ENCODE assay signal across 23 cellular contexts in genomic region chr2:9296559-9296958, GRCh38.
DNase-seq lines count a peak whose midpoint lies in the region; ATAC-seq and TF ChIP-seq lines count a peak whose summit lies in the region.
"Had no signal": no experiment of that assay in that cellular context is flagged by ENCODE, and none has a peak within 500 bp of the region (broad histone marks: within the 10 kb centered on the region; RNA-seq: fewer than 3 reads in every experiment).

No MANE protein-coding gene starts in this region.

- peaks cover 28% of the 10 kb centered on the region for H3K36me3 Mint-ChIP-seq in Calu3 (ENCODE audit: insufficient read depth, unreplicated experiment)
- H3K36me3 Mint-ChIP-seq in T-helper 17 cell (ENCODE audit: low read depth): no peaks in the 10 kb centered on the region
- H3K36me3 Mint-ChIP-seq in progenitor cell of endocrine pancreas (ENCODE audit: insufficient read depth): peaks cover 9% of the 10 kb centered on the region
- no peaks in the 10 kb centered on the region for H3K36me3 Mint-ChIP-seq in glutamatergic neuron (ENCODE audit: unreplicated experiment)
- H3K36me3 Mint-ChIP-seq: CD4-positive, CD25-positive, alpha-beta regulatory T cell had no signal

- no peak for TF ChIP-seq EP300 in esophagus muscularis mucosa (IDR thresholded peaks at IDR 0.05)

- CTCF ChIA-PET in Calu3 (lab: Charles Lee): no interaction called here

- H3K4me3 ChIP-seq in esophagus muscularis mucosa: no peak overlapping the region
- H3K4me3 ChIP-seq: BLaER1, MG63 had no signal

- DNase-seq in Calu3 (no peak), T-helper 17 cell (no peak), esophagus muscularis mucosa (ENCODE audit: extremely low spot score) (no peak), progenitor cell of endocrine pancreas (ENCODE audit: low spot score, unreplicated experiment) (no peak), NOMO-1 treated with dmso at 0.1 percent for 144 hours (lab: John Stamatoyannopoulos, UW; ENCODE audit: unreplicated experiment) (no peak), glutamatergic neuron (no peak), NCI-H1092 treated with DMSO at 0.1 percent for 48 hours (lab: John Stamatoyannopoulos, UW) (no peak), HT-29 (ENCODE audit: low spot score) (no peak)
- DNase-seq: CD4-positive, CD25-positive, alpha-beta regulatory T cell; DMS53; GOT3; HCEC 1CT; KBM-7; MG63; NCI-H2029; NCI-H446; NCI-H524 treated with DMSO at 0.1 percent for 48 hours; NCI-H82; NK-92 treated with Interleukin-12 subunit alpha and Interleukin-12 subunit beta, amount 100 ng/mL, for 24 hours; RPMI8226; SHP77 had no signal

- H3K9me3 Mint-ChIP-seq in Calu3 (ENCODE audit: low read depth, unreplicated experiment) (no peaks in the 10 kb centered on the region), progenitor cell of endocrine pancreas (ENCODE audit: low read depth) (no peaks in the 10 kb centered on the region), glutamatergic neuron (ENCODE audit: unreplicated experiment) (no peaks in the 10 kb centered on the region)
- H3K9me3 Mint-ChIP-seq: CD4-positive, CD25-positive, alpha-beta regulatory T cell had no signal

- TF ChIP-seq POLR2A in esophagus muscularis mucosa (IDR thresholded peaks at IDR 0.05; ENCODE audit: low read depth): no peak

- H3K4me1 Mint-ChIP-seq in Calu3 (ENCODE audit: low read depth, unreplicated experiment) (peaks cover 8% of the 10 kb centered on the region), T-helper 17 cell (peaks cover 3% of the 10 kb centered on the region), progenitor cell of endocrine pancreas (ENCODE audit: low read depth) (peaks cover 24% of the 10 kb centered on the region), glutamatergic neuron (ENCODE audit: low read depth, unreplicated experiment) (peaks cover 1% of the 10 kb centered on the region)
- H3K4me1 Mint-ChIP-seq: CD4-positive, CD25-positive, alpha-beta regulatory T cell had no signal

- WGBS in esophagus muscularis mucosa: 98% methylated on average over 4 of the region's 4 CpGs

- H3K9me3 ChIP-seq in T-helper 17 cell (ENCODE audit: control insufficient read depth, low read length, poor library complexity, severe bottlenecking) (no peaks in the 10 kb centered on the region), esophagus muscularis mucosa (no peaks in the 10 kb centered on the region)
- H3K9me3 ChIP-seq: BLaER1, MG63 had no signal

- H3K27ac Mint-ChIP-seq in Calu3 (ENCODE audit: unreplicated experiment): peak overlapping the region; percentile 0
- H3K27ac Mint-ChIP-seq in T-helper 17 cell: peak overlapping the region; percentile 70
- peak overlapping the region; percentile 8 for H3K27ac Mint-ChIP-seq in progenitor cell of endocrine pancreas
- no peak overlapping the region for H3K27ac Mint-ChIP-seq in glutamatergic neuron (ENCODE audit: unreplicated experiment)
- H3K27ac Mint-ChIP-seq: CD4-positive, CD25-positive, alpha-beta regulatory T cell had no signal

- intact Hi-C loops in Calu3 (cut with micrococcal nuclease; ENCODE audit: unreplicated experiment): no loop called here
- intact Hi-C loops in esophagus muscularis mucosa (cut with DNase I): no loop called here

- peaks cover 33 to 56% (median 45%) of the 10 kb centered on the region in 4 donors for H3K4me1 ChIP-seq in esophagus muscularis mucosa

- H3K27me3 ChIP-seq in esophagus muscularis mucosa: no peaks in the 10 kb centered on the region
- H3K27me3 ChIP-seq: BLaER1, MG63 had no signal

- BruUV-seq in Calu3 (replicated peaks; lab: Mats Ljungman, UMichigan): no TSS peak

- no peaks in the 10 kb centered on the region for H3K27me3 Mint-ChIP-seq in Calu3 (ENCODE audit: unreplicated experiment)
- peaks cover 54% of the 10 kb centered on the region for H3K27me3 Mint-ChIP-seq in T-helper 17 cell
- H3K27me3 Mint-ChIP-seq in progenitor cell of endocrine pancreas: no peaks in the 10 kb centered on the region
- H3K27me3 Mint-ChIP-seq in glutamatergic neuron (ENCODE audit: unreplicated experiment): peaks cover 2% of the 10 kb centered on the region

- TF ChIP-seq CTCF in Calu3 (IDR thresholded peaks at IDR 0.05; ENCODE audit: unreplicated experiment) (no peak), esophagus muscularis mucosa (IDR thresholded peaks at IDR 0.05) (no peak), progenitor cell of endocrine pancreas (IDR thresholded peaks at IDR 0.05; ENCODE audit: unreplicated experiment) (no peak), glutamatergic neuron (IDR thresholded peaks at IDR 0.05; ENCODE audit: partially characterized antibody, unreplicated experiment) (no peak)

- peak overlapping the region in 3 of 4 donors; percentile 43 to 69 (median 62) for H3K27ac ChIP-seq in esophagus muscularis mucosa (replicated peaks in 1 of 4)
- H3K27ac ChIP-seq: BLaER1 had no signal

- ATAC-seq in T-helper 17 cell: no peak
- ATAC-seq: HepG2 had no signal

- H3K36me3 ChIP-seq in esophagus muscularis mucosa: no peaks in the 10 kb centered on the region

- H3K4me3 Mint-ChIP-seq in Calu3 (ENCODE audit: low read depth, unreplicated experiment) (no peak overlapping the region), T-helper 17 cell (no peak overlapping the region), progenitor cell of endocrine pancreas (ENCODE audit: low read depth) (no peak overlapping the region), glutamatergic neuron (ENCODE audit: unreplicated experiment) (no peak overlapping the region)
- H3K4me3 Mint-ChIP-seq: CD4-positive, CD25-positive, alpha-beta regulatory T cell had no signal
